ENCODE assay signal across 1 cellular context in genomic region chr1:23691499-23692307, GRCh38.
TF ChIP-seq lines count a peak whose summit lies in the region.

TSS of gene RPL11 (plus strand) at chr1:23691806. CDS start at chr1:23691824, 18 bp downstream.

TF ChIP-seq in HepG2, 621 proteins besides CTCF, POLR2A, EP300 and RAD21 (continued from another document and continues in another):
- TF ChIP-seq STAT6 (CRISPR knock-in tag; IDR thresholded peaks at IDR 0.05; ENCODE audit: borderline replicate concordance) (no peak), NR3C1 (CRISPR knock-in tag; IDR thresholded peaks at IDR 0.05) (no peak), ZNF639 (CRISPR knock-in tag; conservative IDR thresholded peaks at IDR 0.05) (no peak), TCF7L2 (IDR thresholded peaks at IDR 0.05; ENCODE audit: low read depth, low read length) (no peak), TFE3 (CRISPR knock-in tag; IDR thresholded peaks at IDR 0.05) (no peak), ZNF800 (CRISPR knock-in tag; IDR thresholded peaks at IDR 0.05) (0 out of 2 replicates have a peak, but pooled peaks have one; percentile 15), ERF (CRISPR knock-in tag; IDR thresholded peaks at IDR 0.05) (peak; percentile 68; the same call in 1 of the 2 replicates), TAF15 (IDR thresholded peaks at IDR 0.05; ENCODE audit: low read depth, low read length, poor library complexity, severe bottlenecking) (no peak), HINFP (CRISPR knock-in tag; IDR thresholded peaks at IDR 0.05; ENCODE audit: low read depth) (no peak; the same call in 1 of the 2 replicates), GATA4 (IDR thresholded peaks at IDR 0.05; ENCODE audit: borderline replicate concordance, low read depth) (0 out of 2 replicates have a peak, but pooled peaks have one; percentile 52), ZNF607 (CRISPR knock-in tag; IDR thresholded peaks at IDR 0.05; ENCODE audit: borderline replicate concordance) (peak; percentile 87), MIER3 (CRISPR knock-in tag; IDR thresholded peaks at IDR 0.05; ENCODE audit: borderline replicate concordance) (peak; percentile 36; the same call in 1 of the 2 replicates), RCOR2 (CRISPR knock-in tag; IDR thresholded peaks at IDR 0.05) (no peak), ZNF329 (CRISPR knock-in tag; IDR thresholded peaks at IDR 0.05; ENCODE audit: low read depth) (no peak), SOX5 (CRISPR knock-in tag; IDR thresholded peaks at IDR 0.05; ENCODE audit: borderline replicate concordance) (peak; percentile 33; the same call in 1 of the 2 replicates), EED (CRISPR knock-in tag; IDR thresholded peaks at IDR 0.05) (peak; percentile 94; the same call in 1 of the 2 replicates), SALL2 (CRISPR knock-in tag; IDR thresholded peaks at IDR 0.05) (peak; percentile 81), EEA1 (CRISPR knock-in tag; IDR thresholded peaks at IDR 0.05; ENCODE audit: borderline replicate concordance) (0 out of 2 replicates have a peak, but pooled peaks have one; percentile 48), ZNF354B (CRISPR knock-in tag; IDR thresholded peaks at IDR 0.05) (0 out of 2 replicates have a peak, but pooled peaks have one; percentile 24), KDM5A (IDR thresholded peaks at IDR 0.05; ENCODE audit: borderline replicate concordance, low read length) (no peak; the same call in 1 of the 2 replicates), SUZ12 (IDR thresholded peaks at IDR 0.05; ENCODE audit: low read depth, low read length) (no peak), NPAS2 (CRISPR knock-in tag; IDR thresholded peaks at IDR 0.05; ENCODE audit: borderline replicate concordance) (no peak), ATRX (CRISPR knock-in tag; IDR thresholded peaks at IDR 0.05; ENCODE audit: borderline replicate concordance) (no peak), ZFP36L1 (CRISPR knock-in tag; IDR thresholded peaks at IDR 0.05) (no peak), ZNF205 (CRISPR knock-in tag; IDR thresholded peaks at IDR 0.05) (no peak), ATF3 (CRISPR knock-in tag; IDR thresholded peaks at IDR 0.05) (no peak; the same call in 1 of the 2 replicates), JUND (CRISPR knock-in tag; IDR thresholded peaks at IDR 0.05) (no peak), TRIM24 (CRISPR knock-in tag; IDR thresholded peaks at IDR 0.05) (no peak), GMEB1 (CRISPR knock-in tag; IDR thresholded peaks at IDR 0.05; ENCODE audit: borderline replicate concordance) (peak; percentile 61; the same call in 1 of the 2 replicates), POGZ (CRISPR knock-in tag; IDR thresholded peaks at IDR 0.05) (peak; percentile 83), KDM5B (CRISPR knock-in tag; IDR thresholded peaks at IDR 0.05; ENCODE audit: borderline replicate concordance) (peak; percentile 94; the same call in 1 of the 2 replicates), AFF4 (CRISPR knock-in tag; IDR thresholded peaks at IDR 0.05) (no peak), RFX5 (IDR thresholded peaks at IDR 0.05; ENCODE audit: low read depth, low read length) (0 out of 2 replicates have a peak, but pooled peaks have one; percentile 41), ZNF883 (CRISPR knock-in tag; IDR thresholded peaks at IDR 0.05; ENCODE audit: not compliant biosample characterization) (peak; percentile 38), MTA3 (CRISPR knock-in tag; IDR thresholded peaks at IDR 0.05) (no peak), TARDBP (CRISPR knock-in tag; IDR thresholded peaks at IDR 0.05) (peak; percentile 83), SIX4 (CRISPR knock-in tag; IDR thresholded peaks at IDR 0.05) (no peak), POLR2G (IDR thresholded peaks at IDR 0.05; ENCODE audit: low read depth, low read length) (peak; percentile 99), ZNF282 (IDR thresholded peaks at IDR 0.05; ENCODE audit: partially characterized antibody) (no peak), FUBP1 (CRISPR knock-in tag; IDR thresholded peaks at IDR 0.05; ENCODE audit: borderline replicate concordance) (no peak), ZNF263 (CRISPR knock-in tag; IDR thresholded peaks at IDR 0.05) (no peak), MAF1 (CRISPR knock-in tag; IDR thresholded peaks at IDR 0.05; ENCODE audit: borderline replicate concordance) (no peak; the same call in 1 of the 2 replicates), TBX3 (IDR thresholded peaks at IDR 0.05; ENCODE audit: borderline replicate concordance) (no peak), ZNF275 (CRISPR knock-in tag; IDR thresholded peaks at IDR 0.05; ENCODE audit: borderline replicate concordance) (no peak), ZNF10 (CRISPR knock-in tag; IDR thresholded peaks at IDR 0.05; ENCODE audit: borderline replicate concordance, low read depth) (no peak)
